8 cellular contexts compared by ENCODE assay signal in the genomic region with DNA sequence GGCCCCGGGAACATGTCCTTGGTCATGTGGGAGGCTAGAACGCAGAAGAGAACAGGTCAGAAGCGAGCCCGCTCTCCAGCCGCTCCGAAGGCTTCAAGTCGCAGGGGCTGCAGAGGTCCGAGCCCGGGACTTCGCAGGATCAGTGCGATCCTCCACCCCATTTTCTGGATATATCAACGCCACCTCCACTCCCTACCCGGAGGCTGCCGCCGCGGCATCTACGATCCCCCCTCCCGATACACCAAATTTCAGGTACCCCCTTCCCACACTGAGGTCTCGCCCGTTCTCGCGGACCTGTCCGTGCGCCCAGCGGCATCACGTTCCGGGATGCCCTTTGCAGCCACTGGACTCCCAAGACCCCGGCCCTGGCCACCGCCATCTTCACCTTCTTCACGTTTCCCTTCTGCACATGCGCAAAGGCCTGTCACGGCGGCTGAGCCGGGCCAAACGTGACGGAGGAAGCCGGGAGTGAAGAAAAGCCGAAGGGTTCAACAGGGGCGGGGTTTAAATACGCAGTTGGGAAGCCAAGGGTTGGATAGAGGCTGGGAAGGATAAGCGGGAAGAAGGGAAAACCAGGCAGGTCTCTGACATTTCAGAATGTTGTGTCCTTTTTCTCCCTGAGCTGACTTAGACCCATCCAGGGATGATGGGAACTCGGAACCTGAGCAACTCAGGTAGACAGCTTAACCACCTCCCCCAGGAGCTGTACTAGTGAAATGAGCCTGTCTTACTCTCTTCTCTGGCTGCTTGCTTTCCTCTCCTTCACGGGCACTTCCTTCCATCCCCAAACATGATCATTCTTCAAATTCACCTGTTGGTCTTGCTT. TPM values are rescaled to one million over a fixed set of nuclear protein-coding genes. Genes with fewer than 3 reads are reported as not detected.
A peak's percentile ranks its signal among the peaks of the same experiment; 100 is the strongest.
DNase-seq lines count a peak whose midpoint lies in the region; ATAC-seq and TF ChIP-seq lines count a peak whose summit lies in the region.

A gene (minus strand): TSS at position 399 of the 826 bp plus-strand sequence. CDS start 20 bp downstream, at position 379.

- intact Hi-C loops in left cardiac atrium (cut with DNase I), result no loop called here
- intact Hi-C loops in prostate gland (cut with DNase I), result no loop called here
- intact Hi-C loops in upper lobe of right lung (cut with DNase I), result no loop called here

- H3K27me3 ChIP-seq in prostate gland (replicated peaks; ENCODE audit: insufficient read depth) (no peaks in the 10 kb centered on the region), upper lobe of right lung (no peaks in the 10 kb centered on the region)

- H3K27ac ChIP-seq in HEK293 (ENCODE audit: extremely low read depth, low read depth, low read length), result peak within 1 kb of the TSS; percentile 67; the same call in 1 of the 2 replicates
- peak within 1 kb of the TSS; percentile 66 to 79 for H3K27ac ChIP-seq in prostate gland
- H3K27ac ChIP-seq in upper lobe of right lung, result peak within 1 kb of the TSS; percentile 79

- H3K36me3 ChIP-seq in HEK293 (ENCODE audit: control insufficient read depth in 2 of 2, insufficient read depth in 1 of 2, low read length in 2 of 2) (peaks cover 31 to 38% of the 10 kb centered on the region in 2 experiments), prostate gland (peaks cover 0 to 5% of the 10 kb centered on the region in 2 donors), upper lobe of right lung (peaks cover 23% of the 10 kb centered on the region)

- POLR2A ChIA-PET in HEK293 (lab: Yijun Ruan, JAX), result interaction anchor here (1.1 kb wide), 1 partner anchor 47 kb away, joined by 3 read pairs; no protein-coding TSS in a partner anchor

- H3K4me1 ChIP-seq in HEK293 (ENCODE audit: control insufficient read depth, insufficient read depth, low read length) (no peaks in the 10 kb centered on the region), prostate gland (replicated peaks) (peaks cover 9% of the 10 kb centered on the region), upper lobe of right lung (peaks cover 15% of the 10 kb centered on the region)

- peak; percentile 42 for DNase-seq in DMS79 (lab: John Stamatoyannopoulos, UW)
- peak; percentile 42 to 59 for DNase-seq in NCI-H187 (lab: John Stamatoyannopoulos, UW)
- peak; percentile 60 to 89 (median 77) for DNase-seq in T-helper 2 cell
- peak; percentile 66 for DNase-seq in amniotic stem cell (lab: John Stamatoyannopoulos, UW)
- DNase-seq in left cardiac atrium, result peak; percentile 93
- DNase-seq in prostate gland (ENCODE audit: low spot score), result peak; percentile 82
- DNase-seq in upper lobe of right lung, result peak; percentile 94

- H3K4me3 ChIP-seq in HEK293 (ENCODE audit: low read depth, low read length), result peak within 1 kb of the TSS; percentile 71
- H3K4me3 ChIP-seq in prostate gland, result peak within 1 kb of the TSS; percentile 86 to 91
- H3K4me3 ChIP-seq in upper lobe of right lung, result peak within 1 kb of the TSS; percentile 97

- ATAC-seq in left cardiac atrium, result peak; percentile 95 to 96
- peak; percentile 95 for ATAC-seq in upper lobe of right lung

- WGBS in prostate gland, result under 1% methylated on average over 43 of the region's 43 CpGs

- peak; percentile 49 for TF ChIP-seq POLR2A in prostate gland (IDR thresholded peaks at IDR 0.05)

- H3K9me3 ChIP-seq in HEK293 (ENCODE audit: control insufficient read depth, insufficient read depth, low read depth, low read length) (no peaks in the 10 kb centered on the region), prostate gland (no peaks in the 10 kb centered on the region), upper lobe of right lung (no peaks in the 10 kb centered on the region)

- CTCF ChIA-PET in HEK293 (lab: Yijun Ruan, JAX), result interaction anchor here (1.0 to 5.4 kb wide), 3 partner anchors 11 to 48 kb away, joined by 4 to 45 read pairs (median 7); a partner anchor contains a TSS

- TF ChIP-seq CTCF in HEK293 (tag by site-specific recombination; IDR thresholded peaks at IDR 0.05) (no peak), prostate gland (IDR thresholded peaks at IDR 0.05) (peak in 1 of 4 experiments; percentile 15), upper lobe of right lung (IDR thresholded peaks at IDR 0.05) (no peak)

TF ChIP-seq in HEK293, 187 proteins besides CTCF, POLR2A, EP300 and RAD21 (continues in another document):
- TF ChIP-seq, protein P1, sequence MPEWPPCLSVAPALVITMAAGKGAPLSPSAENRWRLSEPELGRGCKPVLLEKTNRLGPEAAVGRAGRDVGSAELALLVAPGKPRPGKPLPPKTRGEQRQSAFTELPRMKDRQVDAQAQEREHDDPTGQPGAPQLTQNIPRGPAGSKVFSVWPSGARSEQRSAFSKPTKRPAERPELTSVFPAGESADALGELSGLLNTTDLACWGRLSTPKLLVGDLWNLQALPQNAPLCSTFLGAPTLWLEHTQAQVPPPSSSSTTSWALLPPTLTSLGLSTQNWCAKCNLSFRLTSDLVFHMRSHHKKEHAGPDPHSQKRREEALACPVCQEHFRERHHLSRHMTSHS (tag by site-specific recombination; IDR thresholded peaks at IDR 0.05), result no peak
- TF ChIP-seq ZNF529 (tag by site-specific recombination; IDR thresholded peaks at IDR 0.05; ENCODE audit: insufficient replicate concordance), result no peak
- no peak for TF ChIP-seq WT1 (tag by site-specific recombination; IDR thresholded peaks at IDR 0.05)
- TF ChIP-seq SALL2 (tag by site-specific recombination; IDR thresholded peaks at IDR 0.05; ENCODE audit: borderline replicate concordance), result no peak
- TF ChIP-seq KLF10 (tag by site-specific recombination; IDR thresholded peaks at IDR 0.05), result no peak
- TF ChIP-seq ZNF48 (tag by site-specific recombination; IDR thresholded peaks at IDR 0.05), result no peak
- TF ChIP-seq YY2 (tag by site-specific recombination; IDR thresholded peaks at IDR 0.05), result peak; percentile 93
- TF ChIP-seq ZNF624 (tag by site-specific recombination; IDR thresholded peaks at IDR 0.05), result no peak
- TF ChIP-seq, protein P2, sequence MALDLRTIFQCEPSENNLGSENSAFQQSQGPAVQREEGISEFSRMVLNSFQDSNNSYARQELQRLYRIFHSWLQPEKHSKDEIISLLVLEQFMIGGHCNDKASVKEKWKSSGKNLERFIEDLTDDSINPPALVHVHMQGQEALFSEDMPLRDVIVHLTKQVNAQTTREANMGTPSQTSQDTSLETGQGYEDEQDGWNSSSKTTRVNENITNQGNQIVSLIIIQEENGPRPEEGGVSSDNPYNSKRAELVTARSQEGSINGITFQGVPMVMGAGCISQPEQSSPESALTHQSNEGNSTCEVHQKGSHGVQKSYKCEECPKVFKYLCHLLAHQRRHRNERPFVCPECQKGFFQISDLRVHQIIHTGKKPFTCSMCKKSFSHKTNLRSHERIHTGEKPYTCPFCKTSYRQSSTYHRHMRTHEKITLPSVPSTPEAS (tag by site-specific recombination; IDR thresholded peaks at IDR 0.05), result no peak
- TF ChIP-seq HOXD13 (CRISPR knock-in tag; IDR thresholded peaks at IDR 0.05; ENCODE audit: borderline replicate concordance), result no peak
- TF ChIP-seq ZNF248 (tag by site-specific recombination; IDR thresholded peaks at IDR 0.05), result no peak
- peak; percentile 77 for TF ChIP-seq ZNF366 (tag by site-specific recombination; conservative IDR thresholded peaks at IDR 0.05)
- no peak for TF ChIP-seq ZNF544 (tag by site-specific recombination; IDR thresholded peaks at IDR 0.05)
- peak; percentile 79 for TF ChIP-seq ZXDB (tag by site-specific recombination; IDR thresholded peaks at IDR 0.05)
- no peak for TF ChIP-seq ZNF239 (tag by site-specific recombination; IDR thresholded peaks at IDR 0.05)
- TF ChIP-seq ZNF133 (tag by site-specific recombination; IDR thresholded peaks at IDR 0.05), result no peak
- no peak for TF ChIP-seq ZNF146 (tag by site-specific recombination; IDR thresholded peaks at IDR 0.05)
- TF ChIP-seq ZNF707 (tag by site-specific recombination; IDR thresholded peaks at IDR 0.05), result no peak
- no peak for TF ChIP-seq ZNF777 (tag by site-specific recombination; IDR thresholded peaks at IDR 0.05; ENCODE audit: borderline replicate concordance)
- TF ChIP-seq FEZF1 (tag by site-specific recombination; IDR thresholded peaks at IDR 0.05), result peak; percentile 7; the same call in 1 of the 2 replicates
- TF ChIP-seq, protein P3, sequence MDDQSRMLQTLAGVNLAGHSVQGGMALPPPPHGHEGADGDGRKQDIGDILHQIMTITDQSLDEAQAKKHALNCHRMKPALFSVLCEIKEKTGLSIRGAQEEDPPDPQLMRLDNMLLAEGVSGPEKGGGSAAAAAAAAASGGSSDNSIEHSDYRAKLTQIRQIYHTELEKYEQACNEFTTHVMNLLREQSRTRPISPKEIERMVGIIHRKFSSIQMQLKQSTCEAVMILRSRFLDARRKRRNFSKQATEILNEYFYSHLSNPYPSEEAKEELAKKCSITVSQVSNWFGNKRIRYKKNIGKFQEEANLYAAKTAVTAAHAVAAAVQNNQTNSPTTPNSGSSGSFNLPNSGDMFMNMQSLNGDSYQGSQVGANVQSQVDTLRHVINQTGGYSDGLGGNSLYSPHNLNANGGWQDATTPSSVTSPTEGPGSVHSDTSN (CRISPR knock-in tag; IDR thresholded peaks at IDR 0.05), result no peak
- no peak for TF ChIP-seq ZNF560 (tag by site-specific recombination; IDR thresholded peaks at IDR 0.05; ENCODE audit: borderline replicate concordance)
- TF ChIP-seq ZNF433 (tag by site-specific recombination; IDR thresholded peaks at IDR 0.05; ENCODE audit: low read depth), result no peak
- TF ChIP-seq ZNF555 (tag by site-specific recombination; conservative IDR thresholded peaks at IDR 0.05), result no peak
- TF ChIP-seq ZNF157 (tag by site-specific recombination; IDR thresholded peaks at IDR 0.05), result no peak
- TF ChIP-seq ZNF677 (tag by site-specific recombination; IDR thresholded peaks at IDR 0.05), result no peak
- TF ChIP-seq, protein P4, sequence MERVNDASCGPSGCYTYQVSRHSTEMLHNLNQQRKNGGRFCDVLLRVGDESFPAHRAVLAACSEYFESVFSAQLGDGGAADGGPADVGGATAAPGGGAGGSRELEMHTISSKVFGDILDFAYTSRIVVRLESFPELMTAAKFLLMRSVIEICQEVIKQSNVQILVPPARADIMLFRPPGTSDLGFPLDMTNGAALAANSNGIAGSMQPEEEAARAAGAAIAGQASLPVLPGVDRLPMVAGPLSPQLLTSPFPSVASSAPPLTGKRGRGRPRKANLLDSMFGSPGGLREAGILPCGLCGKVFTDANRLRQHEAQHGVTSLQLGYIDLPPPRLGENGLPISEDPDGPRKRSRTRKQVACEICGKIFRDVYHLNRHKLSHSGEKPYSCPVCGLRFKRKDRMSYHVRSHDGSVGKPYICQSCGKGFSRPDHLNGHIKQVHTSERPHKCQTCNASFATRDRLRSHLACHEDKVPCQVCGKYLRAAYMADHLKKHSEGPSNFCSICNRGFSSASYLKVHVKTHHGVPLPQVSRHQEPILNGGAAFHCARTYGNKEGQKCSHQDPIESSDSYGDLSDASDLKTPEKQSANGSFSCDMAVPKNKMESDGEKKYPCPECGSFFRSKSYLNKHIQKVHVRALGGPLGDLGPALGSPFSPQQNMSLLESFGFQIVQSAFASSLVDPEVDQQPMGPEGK (tag by site-specific recombination; IDR thresholded peaks at IDR 0.05), result no peak

RNA-seq across cellular contexts. Expression of the gene that starts here (rescaled TPM):
- total RNA-seq in left cardiac atrium, result 100 to 1,000 TPM; 356 to 364 TPM
- total RNA-seq in prostate gland, result 100 to 1,000 TPM; 195 to 222 TPM
- 110 TPM for total RNA-seq in upper lobe of right lung

Comparison
In these comparisons a context has a peak if more than half of its experiments do, and no peak if none do; other contexts are left out.
1. Peak in every context shown above with its lines: DNase-seq, ATAC-seq, H3K4me3 ChIP-seq and H3K27ac ChIP-seq.
2. DNase-seq: peak in every context shown above with its lines; median percentile 94 in upper lobe of right lung; 93 in left cardiac atrium; 82 in prostate gland; 77 in T-helper 2 cell; 66 in amniotic stem cell; 50 in NCI-H187; 42 in DMS79.